24 cellular contexts compared by ENCODE assay signal in genomic region chr5:82257729-82258128, GRCh38. TPM values are rescaled to one million over a fixed set of nuclear protein-coding genes. Genes with fewer than 3 reads are reported as not detected.
DNase-seq lines count a peak whose midpoint lies in the region; ATAC-seq, FAIRE-seq and TF ChIP-seq lines count a peak whose summit lies in the region.
"Had no signal": no experiment of that assay in that cellular context is flagged by ENCODE, and none has a peak within 500 bp of the region (broad histone marks: within the 10 kb centered on the region; RNA-seq: fewer than 3 reads in every experiment).

No MANE protein-coding gene starts in this region.

- DNase-seq in activated CD4-positive, alpha-beta T cell treated with anti-CD3 and anti-CD28 coated beads, Interleukin-2, amount 10 ng/mL, durations not matched to agents 7 days and 5 days = no peak
- no peak for DNase-seq in activated CD4-positive, alpha-beta T cell treated with anti-CD3 and anti-CD28 coated beads for 4 hours
- DNase-seq in T-helper 17 cell = no peak
- no peak for DNase-seq in H1 (ENCODE audit: low read depth in 1 of 2, low spot score in 2 of 2)
- DNase-seq in stimulated activated CD8-positive, alpha-beta memory T cell treated with anti-CD3 and anti-CD28 coated beads, Interleukin-4, amount 100 ng/mL, for 48 hours = no peak
- no peak for DNase-seq in C1 segment of cervical spinal cord (lab: John Stamatoyannopoulos, UW)
- DNase-seq in anterior cingulate cortex (lab: John Stamatoyannopoulos, UW) = no peak
- DNase-seq: 8988T; CD4-positive, CD25-positive, alpha-beta regulatory T cell; COR-L47; DMS153; NCI-H1092; NCI-H1436 treated with DMSO at 0.1 percent for 48 hours; NCI-H2029; NCI-H2171; NCI-H446; NCI-H526 treated with DMSO at 0.1 percent for 48 hours; Right ventricle myocardium superior; SW 1271 had no signal

- H3K14ac ChIP-seq in H1 (ENCODE audit: insufficient read length) = no peak overlapping the region

- H3K27ac Mint-ChIP-seq in activated CD4-positive, alpha-beta T cell treated with anti-CD3 and anti-CD28 coated beads, Interleukin-2, amount 10 ng/mL, durations not matched to agents 7 days and 5 days = peak overlapping the region; percentile 10
- peak overlapping the region; percentile 72 for H3K27ac Mint-ChIP-seq in T-helper 17 cell
- H3K27ac Mint-ChIP-seq: B cell; CD4-positive, CD25-positive, alpha-beta regulatory T cell had no signal

- no peaks in the 10 kb centered on the region for H3K4me1 Mint-ChIP-seq in activated CD4-positive, alpha-beta T cell treated with anti-CD3 and anti-CD28 coated beads, Interleukin-2, amount 10 ng/mL, durations not matched to agents 7 days and 5 days
- peaks cover 2% of the 10 kb centered on the region for H3K4me1 Mint-ChIP-seq in T-helper 17 cell
- H3K4me1 Mint-ChIP-seq: B cell had no signal

- ATAC-seq in T-helper 17 cell = no peak
- no peak for ATAC-seq in GM18498 (IDR thresholded peaks at IDR 0.05; ENCODE audit: unreplicated experiment)

- no peak overlapping the region for H2BK120ac ChIP-seq in H1 (replicated peaks; ENCODE audit: low read depth, low read length)

- H2AFZ ChIP-seq in H1 (ENCODE audit: low read length) = no peak overlapping the region

- H3K4me1 ChIP-seq in H1 (replicated peaks in 1 of 4; ENCODE audit: control insufficient read depth in 3 of 4, insufficient read depth in 4 of 4, low read length in 3 of 4) = peaks cover 0 to 14% (median 6%) of the 10 kb centered on the region in 4 experiments
- H3K4me1 ChIP-seq: HAP-1 had no signal

- H3K4me3 Mint-ChIP-seq in activated CD4-positive, alpha-beta T cell treated with anti-CD3 and anti-CD28 coated beads, Interleukin-2, amount 10 ng/mL, durations not matched to agents 7 days and 5 days = no peak overlapping the region
- H3K4me3 Mint-ChIP-seq in T-helper 17 cell = peak overlapping the region; percentile 19
- H3K4me3 Mint-ChIP-seq: B cell; CD4-positive, CD25-positive, alpha-beta regulatory T cell had no signal

- H2BK15ac ChIP-seq in H1 (ENCODE audit: low read length) = no peak overlapping the region

- H3K18ac ChIP-seq in H1 (ENCODE audit: extremely low read depth, low read length) = no peak overlapping the region

- H3K4me2 ChIP-seq in H1 (ENCODE audit: insufficient read depth in 1 of 2, low read depth in 2 of 2, low read length in 2 of 2) = 0 out of 4 replicates have a peak overlapping the region, but pooled peaks of 1 of the 2 experiments have one; percentile 7

- no peaks in the 10 kb centered on the region for H4K20me1 ChIP-seq in H1 (replicated peaks in 1 of 2; ENCODE audit: control insufficient read depth in 1 of 2, insufficient read depth in 2 of 2, low read length in 2 of 2)

- H2BK20ac ChIP-seq in H1 (ENCODE audit: low read length) = no peak overlapping the region

- no peaks in the 10 kb centered on the region for H3K36me3 ChIP-seq in H1 (ENCODE audit: control insufficient read depth in 2 of 4, insufficient read depth in 4 of 4, low read length in 3 of 4)
- H3K36me3 ChIP-seq: HAP-1 had no signal

- no peak overlapping the region for H4K8ac ChIP-seq in H1 (ENCODE audit: extremely low read depth, insufficient read depth, low read length)

- WGBS in H1 (ENCODE audit: extremely low coverage in 1 of 2, insufficient coverage in 1 of 2, insufficient read length in 1 of 2, insufficient replicate concordance in 2 of 2, low coverage in 1 of 2, low lambda C conversion rate in 2 of 2, missing lambda C conversion rate in 1 of 2), 2 experiments = 71% methylated on average over 3 of the region's 3 CpGs; no CpG with 5 or more reads in 1 of the 2 experiments

- CTCF ChIA-PET in activated CD4-positive, alpha-beta T cell treated with anti-CD3 and anti-CD28 coated beads, Interleukin-2, amount 10 ng/mL, durations not matched to agents 7 days and 5 days (lab: Charles Lee) = no interaction called here
- CTCF ChIA-PET in H1 (lab: Charles Lee; ENCODE audit: partially characterized antibody) = interaction anchor here (0.8 to 5.6 kb wide), 15 partner anchors 10 to 509 kb away, joined by 3 to 37 read pairs (median 6); partner anchors contain the start of gene RPS23

- TF ChIP-seq RAD21 in H1 (IDR thresholded peaks at IDR 0.05 in 1 of 2, conservative IDR thresholded peaks at IDR 0.05 in 1 of 2; ENCODE audit: low read depth in 2 of 2, low read length in 2 of 2) = no peak

- no peaks in the 10 kb centered on the region for H3K9me3 Mint-ChIP-seq in activated CD4-positive, alpha-beta T cell treated with anti-CD3 and anti-CD28 coated beads, Interleukin-2, amount 10 ng/mL, durations not matched to agents 7 days and 5 days
- H3K9me3 Mint-ChIP-seq: CD4-positive, CD25-positive, alpha-beta regulatory T cell had no signal

- H3K9ac ChIP-seq in H1 (replicated peaks in 1 of 4; ENCODE audit: extremely low read depth in 1 of 4, low read depth in 3 of 4, low read length in 3 of 4) = no peak overlapping the region

- H3K27me3 Mint-ChIP-seq in activated CD4-positive, alpha-beta T cell treated with anti-CD3 and anti-CD28 coated beads, Interleukin-2, amount 10 ng/mL, durations not matched to agents 7 days and 5 days = no peaks in the 10 kb centered on the region
- H3K27me3 Mint-ChIP-seq in T-helper 17 cell = no peaks in the 10 kb centered on the region
- H3K27me3 Mint-ChIP-seq: B cell; CD4-positive, CD25-positive, alpha-beta regulatory T cell had no signal

- no peaks in the 10 kb centered on the region for H3K27me3 ChIP-seq in H1 (replicated peaks in 1 of 4; ENCODE audit: control insufficient read depth in 3 of 4, extremely low read depth in 1 of 4, insufficient read depth in 3 of 4, low read length in 3 of 4)

- no peak overlapping the region for H2BK5ac ChIP-seq in H1 (ENCODE audit: low read depth, low read length)

- H3K4ac ChIP-seq in H1 (replicated peaks; ENCODE audit: insufficient read length, low read depth, low read length) = no peak overlapping the region

- no peak overlapping the region for H3K23ac ChIP-seq in H1 (ENCODE audit: insufficient read length)

- no peak overlapping the region for H3K27ac ChIP-seq in H1 (ENCODE audit: low read depth, low read length)

- TF ChIP-seq CTCF in H1 (IDR thresholded peaks at IDR 0.05; ENCODE audit: control extremely low read depth in 1 of 3, insufficient read depth in 1 of 3, low read depth in 1 of 3, low read length in 3 of 3) = no peak

- H3K79me1 ChIP-seq in H1 (ENCODE audit: low read depth, low read length) = no peaks in the 10 kb centered on the region

- H4K5ac ChIP-seq in H1 (ENCODE audit: insufficient read length, low read depth, low read length) = no peak overlapping the region

- H3K4me3 ChIP-seq in H1 (ENCODE audit: extremely low read depth in 1 of 4, insufficient read depth in 2 of 4, low read depth in 3 of 4, low read length in 4 of 4) = 0 out of 8 replicates have a peak overlapping the region, but pooled peaks of 1 of the 4 experiments have one; percentile 5
- H3K4me3 ChIP-seq: HAP-1 had no signal

- H3K36me3 Mint-ChIP-seq in activated CD4-positive, alpha-beta T cell treated with anti-CD3 and anti-CD28 coated beads, Interleukin-2, amount 10 ng/mL, durations not matched to agents 7 days and 5 days (ENCODE audit: low read depth) = peaks cover 4% of the 10 kb centered on the region
- H3K36me3 Mint-ChIP-seq in T-helper 17 cell (ENCODE audit: low read depth) = peaks cover 4% of the 10 kb centered on the region

- FAIRE-seq in H1 (lab: Jason Lieb, UNC) = no peak
- FAIRE-seq: GM12892, RCC 7860 had no signal

- no peak for TF ChIP-seq EP300 in H1 (IDR thresholded peaks at IDR 0.05; ENCODE audit: borderline replicate concordance in 1 of 2, low read depth in 2 of 2, low read length in 2 of 2)

- H3K79me2 ChIP-seq in H1 (ENCODE audit: control insufficient read depth in 1 of 2, insufficient read depth in 2 of 2, low read length in 2 of 2) = no peaks in the 10 kb centered on the region

- H3K56ac ChIP-seq in H1 (replicated peaks; ENCODE audit: insufficient read length, low read depth, low read length) = no peak overlapping the region

- no peak overlapping the region for H2AK5ac ChIP-seq in H1 (ENCODE audit: low read depth, low read length)

- H4K91ac ChIP-seq in H1 (replicated peaks; ENCODE audit: insufficient read length, low read length) = no peak overlapping the region

- POLR2A ChIA-PET in activated CD4-positive, alpha-beta T cell treated with anti-CD3 and anti-CD28 coated beads, Interleukin-2, amount 10 ng/mL, durations not matched to agents 7 days and 5 days (lab: Charles Lee) = no interaction called here
- POLR2A ChIA-PET in H1 (lab: Charles Lee; ENCODE audit: partially characterized antibody) = interaction anchor here (1.3 to 5.5 kb wide), 6 partner anchors 9 to 36 kb away, joined by 6 to 42 read pairs (median 10); partner anchors contain the start of gene RPS23

- no peak for TF ChIP-seq POLR2A in H1 (IDR thresholded peaks at IDR 0.05; ENCODE audit: control extremely low read depth in 1 of 2, low read depth in 2 of 2, low read length in 2 of 2)

- H3K9me3 ChIP-seq in T-helper 17 cell (ENCODE audit: control insufficient read depth, low read length, poor library complexity, severe bottlenecking) (no peaks in the 10 kb centered on the region), H1 (ENCODE audit: insufficient read depth in 2 of 2, low read depth in 1 of 2, low read length in 1 of 2) (no peaks in the 10 kb centered on the region)
- H3K9me3 ChIP-seq: HAP-1 had no signal

- H2BK12ac ChIP-seq in H1 (ENCODE audit: low read depth, low read length) = peak overlapping the region; percentile 85; the same call in 1 of the 2 replicates

- no peaks in the 10 kb centered on the region for H3K23me2 ChIP-seq in H1 (ENCODE audit: low read depth, low read length)

TF ChIP-seq in H1, 55 proteins besides CTCF, POLR2A, EP300 and RAD21 (continues in another document):
- peak; percentile 73 for TF ChIP-seq TEAD4 (IDR thresholded peaks at IDR 0.05; ENCODE audit: low read depth, low read length)
- TF ChIP-seq MAX (IDR thresholded peaks at IDR 0.05) = peak; percentile 70
- no peak for TF ChIP-seq RNF2 (IDR thresholded peaks at IDR 0.05; ENCODE audit: borderline replicate concordance, low read depth, low read length, missing control alignments, poor library complexity, severe bottlenecking)
- no peak for TF ChIP-seq SP4 (IDR thresholded peaks at IDR 0.05; ENCODE audit: low read length)

RNA-seq across cellular contexts. Expression of gene RPS23, which starts 20.4 kb away (rescaled TPM):
- 1,000 to 10,000 TPM; 2,100 to 2,217 TPM for total RNA-seq in activated CD4-positive, alpha-beta T cell treated with anti-CD3 and anti-CD28 coated beads, Interleukin-2, amount 10 ng/mL, durations not matched to agents 7 days and 5 days
- total RNA-seq in T-helper 17 cell = 1,000 to 10,000 TPM; 3,176 to 3,181 TPM
- 2,559 and 2,561 TPM in 2 replicates for total RNA-seq in H1 (2021; fragmentation: NEBNext Ultra II Directional; extraction: Animal tissue kit (Norgen Biotek cat#: 25700))
- 2,869 and 4,867 TPM in 2 replicates for polyA plus RNA-seq in H1 (2011; rRNA removed)
- polyA plus RNA-seq in H1 (2011; cell fraction: cytosol; rRNA removed) = 6,096 TPM
- polyA plus RNA-seq in H1 (2011; cell fraction: nucleus; rRNA removed) = 1,659 TPM
- polyA plus RNA-seq in H1 (2012, experiment 1 of 2) = 4,061 to 6,536 TPM (median 5,485 TPM) in 4 replicates
- polyA plus RNA-seq in H1 (2012, experiment 2 of 2) = 4,122 TPM
- polyA plus RNA-seq in H1 (2013, experiment 1 of 2) = 3,517 TPM
- 3,428 TPM for polyA plus RNA-seq in H1 (2013, experiment 2 of 2)
- 1,403 and 1,559 TPM in 2 replicates for polyA minus RNA-seq in H1 (2011; rRNA and poly(A)+ RNA removed)
- polyA minus RNA-seq in H1 (2011; cell fraction: cytosol; rRNA and poly(A)+ RNA removed) = 652 TPM
- polyA minus RNA-seq in H1 (2011; cell fraction: nucleus; rRNA and poly(A)+ RNA removed) = 457 TPM
